ENCODE assay signal across 1 cellular context in the genomic region with DNA sequence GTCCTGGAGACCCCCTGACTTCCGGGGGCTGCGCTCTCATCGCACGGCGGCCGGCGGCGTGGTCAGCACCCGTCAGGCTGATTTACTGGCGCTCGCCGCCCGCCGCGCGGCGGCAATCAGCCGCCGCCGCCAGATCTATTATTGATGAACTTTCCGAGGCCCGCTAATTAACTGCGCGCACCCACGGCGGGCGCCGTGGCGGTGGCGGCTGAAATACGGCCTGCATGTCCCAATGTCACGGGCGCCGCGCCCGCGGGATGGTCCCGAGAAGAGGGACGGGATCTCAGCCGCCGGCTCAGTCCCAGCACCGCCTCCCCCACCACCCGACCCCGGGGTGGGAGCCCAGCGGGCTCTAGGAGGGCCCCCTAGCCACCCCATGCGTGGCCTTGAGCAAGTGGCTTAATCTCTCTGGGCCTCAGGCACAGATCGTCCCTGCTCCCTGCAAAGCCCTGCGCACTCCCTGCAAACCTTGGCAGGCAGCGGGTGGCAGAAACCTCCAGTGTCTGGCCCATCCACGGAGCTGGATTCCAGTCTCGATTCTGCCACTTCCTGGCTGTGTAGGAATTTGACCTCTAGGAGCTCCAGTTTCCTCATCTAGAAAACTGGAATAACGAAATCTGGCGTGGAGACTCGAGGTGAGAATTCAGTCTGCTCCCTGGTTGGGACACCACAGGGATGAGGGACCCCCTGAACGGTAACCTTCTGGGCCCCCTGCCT.
TF ChIP-seq lines count a peak whose summit lies in the region.

No MANE protein-coding gene starts in this region.

TF ChIP-seq in WTC11, 78 proteins besides CTCF, POLR2A, EP300 and RAD21 (continued from another document):
- no peak for TF ChIP-seq IRF2 (CRISPR knock-in tag; IDR thresholded peaks at IDR 0.05; ENCODE audit: borderline replicate concordance, low read depth)
- TF ChIP-seq, protein P1, sequence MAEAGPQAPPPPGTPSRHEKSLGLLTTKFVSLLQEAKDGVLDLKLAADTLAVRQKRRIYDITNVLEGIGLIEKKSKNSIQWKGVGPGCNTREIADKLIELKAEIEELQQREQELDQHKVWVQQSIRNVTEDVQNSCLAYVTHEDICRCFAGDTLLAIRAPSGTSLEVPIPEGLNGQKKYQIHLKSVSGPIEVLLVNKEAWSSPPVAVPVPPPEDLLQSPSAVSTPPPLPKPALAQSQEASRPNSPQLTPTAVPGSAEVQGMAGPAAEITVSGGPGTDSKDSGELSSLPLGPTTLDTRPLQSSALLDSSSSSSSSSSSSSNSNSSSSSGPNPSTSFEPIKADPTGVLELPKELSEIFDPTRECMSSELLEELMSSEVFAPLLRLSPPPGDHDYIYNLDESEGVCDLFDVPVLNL (CRISPR knock-in tag; IDR thresholded peaks at IDR 0.05; ENCODE audit: borderline replicate concordance, low read depth) = no peak
- TF ChIP-seq, protein P2, sequence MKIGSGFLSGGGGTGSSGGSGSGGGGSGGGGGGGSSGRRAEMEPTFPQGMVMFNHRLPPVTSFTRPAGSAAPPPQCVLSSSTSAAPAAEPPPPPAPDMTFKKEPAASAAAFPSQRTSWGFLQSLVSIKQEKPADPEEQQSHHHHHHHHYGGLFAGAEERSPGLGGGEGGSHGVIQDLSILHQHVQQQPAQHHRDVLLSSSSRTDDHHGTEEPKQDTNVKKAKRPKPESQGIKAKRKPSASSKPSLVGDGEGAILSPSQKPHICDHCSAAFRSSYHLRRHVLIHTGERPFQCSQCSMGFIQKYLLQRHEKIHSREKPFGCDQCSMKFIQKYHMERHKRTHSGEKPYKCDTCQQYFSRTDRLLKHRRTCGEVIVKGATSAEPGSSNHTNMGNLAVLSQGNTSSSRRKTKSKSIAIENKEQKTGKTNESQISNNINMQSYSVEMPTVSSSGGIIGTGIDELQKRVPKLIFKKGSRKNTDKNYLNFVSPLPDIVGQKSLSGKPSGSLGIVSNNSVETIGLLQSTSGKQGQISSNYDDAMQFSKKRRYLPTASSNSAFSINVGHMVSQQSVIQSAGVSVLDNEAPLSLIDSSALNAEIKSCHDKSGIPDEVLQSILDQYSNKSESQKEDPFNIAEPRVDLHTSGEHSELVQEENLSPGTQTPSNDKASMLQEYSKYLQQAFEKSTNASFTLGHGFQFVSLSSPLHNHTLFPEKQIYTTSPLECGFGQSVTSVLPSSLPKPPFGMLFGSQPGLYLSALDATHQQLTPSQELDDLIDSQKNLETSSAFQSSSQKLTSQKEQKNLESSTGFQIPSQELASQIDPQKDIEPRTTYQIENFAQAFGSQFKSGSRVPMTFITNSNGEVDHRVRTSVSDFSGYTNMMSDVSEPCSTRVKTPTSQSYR (CRISPR knock-in tag; IDR thresholded peaks at IDR 0.05) = no peak
- TF ChIP-seq, protein P3, sequence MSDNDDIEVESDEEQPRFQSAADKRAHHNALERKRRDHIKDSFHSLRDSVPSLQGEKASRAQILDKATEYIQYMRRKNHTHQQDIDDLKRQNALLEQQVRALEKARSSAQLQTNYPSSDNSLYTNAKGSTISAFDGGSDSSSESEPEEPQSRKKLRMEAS (CRISPR knock-in tag; IDR thresholded peaks at IDR 0.05) = no peak
- TF ChIP-seq, protein P4, sequence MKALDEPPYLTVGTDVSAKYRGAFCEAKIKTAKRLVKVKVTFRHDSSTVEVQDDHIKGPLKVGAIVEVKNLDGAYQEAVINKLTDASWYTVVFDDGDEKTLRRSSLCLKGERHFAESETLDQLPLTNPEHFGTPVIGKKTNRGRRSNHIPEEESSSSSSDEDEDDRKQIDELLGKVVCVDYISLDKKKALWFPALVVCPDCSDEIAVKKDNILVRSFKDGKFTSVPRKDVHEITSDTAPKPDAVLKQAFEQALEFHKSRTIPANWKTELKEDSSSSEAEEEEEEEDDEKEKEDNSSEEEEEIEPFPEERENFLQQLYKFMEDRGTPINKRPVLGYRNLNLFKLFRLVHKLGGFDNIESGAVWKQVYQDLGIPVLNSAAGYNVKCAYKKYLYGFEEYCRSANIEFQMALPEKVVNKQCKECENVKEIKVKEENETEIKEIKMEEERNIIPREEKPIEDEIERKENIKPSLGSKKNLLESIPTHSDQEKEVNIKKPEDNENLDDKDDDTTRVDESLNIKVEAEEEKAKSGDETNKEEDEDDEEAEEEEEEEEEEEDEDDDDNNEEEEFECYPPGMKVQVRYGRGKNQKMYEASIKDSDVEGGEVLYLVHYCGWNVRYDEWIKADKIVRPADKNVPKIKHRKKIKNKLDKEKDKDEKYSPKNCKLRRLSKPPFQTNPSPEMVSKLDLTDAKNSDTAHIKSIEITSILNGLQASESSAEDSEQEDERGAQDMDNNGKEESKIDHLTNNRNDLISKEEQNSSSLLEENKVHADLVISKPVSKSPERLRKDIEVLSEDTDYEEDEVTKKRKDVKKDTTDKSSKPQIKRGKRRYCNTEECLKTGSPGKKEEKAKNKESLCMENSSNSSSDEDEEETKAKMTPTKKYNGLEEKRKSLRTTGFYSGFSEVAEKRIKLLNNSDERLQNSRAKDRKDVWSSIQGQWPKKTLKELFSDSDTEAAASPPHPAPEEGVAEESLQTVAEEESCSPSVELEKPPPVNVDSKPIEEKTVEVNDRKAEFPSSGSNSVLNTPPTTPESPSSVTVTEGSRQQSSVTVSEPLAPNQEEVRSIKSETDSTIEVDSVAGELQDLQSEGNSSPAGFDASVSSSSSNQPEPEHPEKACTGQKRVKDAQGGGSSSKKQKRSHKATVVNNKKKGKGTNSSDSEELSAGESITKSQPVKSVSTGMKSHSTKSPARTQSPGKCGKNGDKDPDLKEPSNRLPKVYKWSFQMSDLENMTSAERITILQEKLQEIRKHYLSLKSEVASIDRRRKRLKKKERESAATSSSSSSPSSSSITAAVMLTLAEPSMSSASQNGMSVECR (CRISPR knock-in tag; IDR thresholded peaks at IDR 0.05; ENCODE audit: borderline replicate concordance) = no peak
TF ChIP-seq in WTC11: peak in this region for 0.
